Comparison of ENCODE assay signal across 8 cellular contexts in the genomic region with DNA sequence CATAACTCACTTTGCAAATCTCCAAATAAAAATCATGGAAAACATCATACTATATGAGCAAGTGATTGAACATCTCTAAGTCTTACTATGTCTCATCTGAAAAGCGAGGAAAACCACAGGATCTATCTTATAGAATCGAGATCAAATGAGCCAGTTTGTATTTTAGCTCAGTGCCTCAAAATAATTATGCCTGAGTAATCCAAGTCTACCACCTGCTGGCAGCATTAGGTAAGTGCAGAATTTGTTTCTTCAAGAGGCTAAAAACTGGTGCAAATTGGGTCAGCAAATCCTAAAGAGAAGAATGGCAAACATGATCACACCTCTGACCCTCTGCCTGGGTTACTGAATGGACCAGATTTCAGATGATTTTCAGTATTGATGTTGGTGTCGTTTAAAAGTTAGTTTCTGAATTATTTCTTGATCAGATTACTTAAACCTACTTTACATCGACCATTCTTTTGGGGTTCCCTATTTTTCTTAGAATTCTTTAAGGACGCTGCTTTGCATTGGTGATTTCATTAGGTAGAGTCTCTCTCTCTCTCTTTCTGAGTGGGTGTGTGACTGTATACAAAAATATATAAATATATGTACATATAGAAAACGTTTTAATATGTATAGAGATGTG. TPM values are rescaled to one million over a fixed set of nuclear protein-coding genes. Genes with fewer than 3 reads are reported as not detected.
A peak's percentile ranks its signal among the peaks of the same experiment; 100 is the strongest.
DNase-seq lines count a peak whose midpoint lies in the region; ATAC-seq and TF ChIP-seq lines count a peak whose summit lies in the region.

No MANE protein-coding gene starts in this region.

- H3K27ac Mint-ChIP-seq in activated naive CD4-positive, alpha-beta T cell treated with anti-CD3 and anti-CD28 coated beads, Interleukin-2, amount 10 ng/mL, durations not matched to agents 7 days and 5 days, result no peak overlapping the region
- no peak overlapping the region for H3K27ac Mint-ChIP-seq in glutamatergic neuron (ENCODE audit: unreplicated experiment)

- no peaks in the 10 kb centered on the region for H3K9me3 Mint-ChIP-seq in activated naive CD4-positive, alpha-beta T cell treated with anti-CD3 and anti-CD28 coated beads, Interleukin-2, amount 10 ng/mL, durations not matched to agents 7 days and 5 days
- peaks cover 4% of the 10 kb centered on the region for H3K9me3 Mint-ChIP-seq in glutamatergic neuron (ENCODE audit: unreplicated experiment)

- H3K36me3 Mint-ChIP-seq in activated naive CD4-positive, alpha-beta T cell treated with anti-CD3 and anti-CD28 coated beads, Interleukin-2, amount 10 ng/mL, durations not matched to agents 7 days and 5 days, result no peaks in the 10 kb centered on the region
- peaks cover 6% of the 10 kb centered on the region for H3K36me3 Mint-ChIP-seq in glutamatergic neuron (ENCODE audit: unreplicated experiment)

- H3K4me1 Mint-ChIP-seq in activated naive CD4-positive, alpha-beta T cell treated with anti-CD3 and anti-CD28 coated beads, Interleukin-2, amount 10 ng/mL, durations not matched to agents 7 days and 5 days, result no peaks in the 10 kb centered on the region
- H3K4me1 Mint-ChIP-seq in glutamatergic neuron (ENCODE audit: low read depth, unreplicated experiment), result no peaks in the 10 kb centered on the region

- TF ChIP-seq CTCF in glutamatergic neuron (IDR thresholded peaks at IDR 0.05; ENCODE audit: partially characterized antibody, unreplicated experiment), result peak; percentile 93

- H3K4me3 Mint-ChIP-seq in activated naive CD4-positive, alpha-beta T cell treated with anti-CD3 and anti-CD28 coated beads, Interleukin-2, amount 10 ng/mL, durations not matched to agents 7 days and 5 days, result no peak overlapping the region
- no peak overlapping the region for H3K4me3 Mint-ChIP-seq in glutamatergic neuron (ENCODE audit: unreplicated experiment)

- no peak for ATAC-seq in GM21528 (IDR thresholded peaks at IDR 0.05; ENCODE audit: low FRiP score, unreplicated experiment)
- ATAC-seq in HG03095 (IDR thresholded peaks at IDR 0.05; ENCODE audit: unreplicated experiment), result no peak

- DNase-seq in DMS79 (lab: John Stamatoyannopoulos, UW) (peak; percentile 64), HK-2 (ENCODE audit: unreplicated experiment) (peak; percentile 18), NCI-H82 treated with DMSO at 0.1 percent for 48 hours (lab: John Stamatoyannopoulos, UW; ENCODE audit: unreplicated experiment) (peak; percentile 21), glutamatergic neuron (no peak), renal cortical epithelial cell (ENCODE audit: low read depth) (peak; percentile 73)
- DNase-seq in activated naive CD4-positive, alpha-beta T cell treated with anti-CD3 and anti-CD28 coated beads, Interleukin-2, amount 10 ng/mL, durations not matched to agents 7 days and 5 days, result peak; percentile 58

- peaks cover 33% of the 10 kb centered on the region for H3K27me3 Mint-ChIP-seq in activated naive CD4-positive, alpha-beta T cell treated with anti-CD3 and anti-CD28 coated beads, Interleukin-2, amount 10 ng/mL, durations not matched to agents 7 days and 5 days
- peaks cover 3% of the 10 kb centered on the region for H3K27me3 Mint-ChIP-seq in glutamatergic neuron (ENCODE audit: unreplicated experiment)

- CTCF ChIA-PET in activated naive CD4-positive, alpha-beta T cell treated with anti-CD3 and anti-CD28 coated beads, Interleukin-2, amount 10 ng/mL, durations not matched to agents 7 days and 5 days (lab: Charles Lee), result interaction anchor here (0.6 to 5.8 kb wide), 13 partner anchors 8 to 898 kb away, joined by 3 to 76 read pairs (median 4); partner anchors contain the start of gene SLC39A6

RNA-seq across cellular contexts. Expression of gene FHOD3, which starts 12.7 kb away (rescaled TPM):
- total RNA-seq in glutamatergic neuron (ENCODE audit: unreplicated experiment), result 21.2 TPM
- total RNA-seq in renal cortical epithelial cell, result 39.4 and 117 TPM in 2 replicates
